Comparison of ENCODE assay signal across 1 cellular context in the genomic region with DNA sequence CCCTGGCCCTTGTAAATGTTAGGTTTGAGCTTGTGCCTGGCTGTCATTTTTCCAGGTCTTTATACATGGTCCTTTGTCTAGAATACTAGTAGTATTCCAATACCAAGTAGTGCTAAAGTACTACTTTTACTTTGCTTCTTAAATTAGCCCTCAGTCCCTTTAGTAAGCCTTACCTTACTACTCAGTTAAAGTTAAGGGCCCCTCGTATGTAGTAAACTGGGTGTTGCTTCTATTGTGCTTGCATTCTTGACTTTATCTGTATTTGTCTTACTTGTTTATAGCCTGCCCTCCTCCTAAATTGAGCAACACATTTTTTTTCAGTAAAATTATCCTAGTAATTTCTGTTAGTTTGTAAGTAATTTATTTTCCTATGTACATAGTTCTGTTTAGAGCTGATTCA.
TF ChIP-seq lines count a peak whose summit lies in the region.

No MANE protein-coding gene starts in this region.

TF ChIP-seq in IMR-90, 13 proteins besides CTCF, POLR2A, EP300 and RAD21:
- TF ChIP-seq, protein P1, sequence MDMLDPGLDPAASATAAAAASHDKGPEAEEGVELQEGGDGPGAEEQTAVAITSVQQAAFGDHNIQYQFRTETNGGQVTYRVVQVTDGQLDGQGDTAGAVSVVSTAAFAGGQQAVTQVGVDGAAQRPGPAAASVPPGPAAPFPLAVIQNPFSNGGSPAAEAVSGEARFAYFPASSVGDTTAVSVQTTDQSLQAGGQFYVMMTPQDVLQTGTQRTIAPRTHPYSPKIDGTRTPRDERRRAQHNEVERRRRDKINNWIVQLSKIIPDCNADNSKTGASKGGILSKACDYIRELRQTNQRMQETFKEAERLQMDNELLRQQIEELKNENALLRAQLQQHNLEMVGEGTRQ (IDR thresholded peaks at IDR 0.05; ENCODE audit: low read depth, low read length) = no peak
- TF ChIP-seq, protein P2, sequence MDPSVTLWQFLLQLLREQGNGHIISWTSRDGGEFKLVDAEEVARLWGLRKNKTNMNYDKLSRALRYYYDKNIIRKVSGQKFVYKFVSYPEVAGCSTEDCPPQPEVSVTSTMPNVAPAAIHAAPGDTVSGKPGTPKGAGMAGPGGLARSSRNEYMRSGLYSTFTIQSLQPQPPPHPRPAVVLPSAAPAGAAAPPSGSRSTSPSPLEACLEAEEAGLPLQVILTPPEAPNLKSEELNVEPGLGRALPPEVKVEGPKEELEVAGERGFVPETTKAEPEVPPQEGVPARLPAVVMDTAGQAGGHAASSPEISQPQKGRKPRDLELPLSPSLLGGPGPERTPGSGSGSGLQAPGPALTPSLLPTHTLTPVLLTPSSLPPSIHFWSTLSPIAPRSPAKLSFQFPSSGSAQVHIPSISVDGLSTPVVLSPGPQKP (IDR thresholded peaks at IDR 0.05; ENCODE audit: borderline replicate concordance, low read depth, low read length) = no peak
